11 cellular contexts compared by ENCODE assay signal in the genomic region with DNA sequence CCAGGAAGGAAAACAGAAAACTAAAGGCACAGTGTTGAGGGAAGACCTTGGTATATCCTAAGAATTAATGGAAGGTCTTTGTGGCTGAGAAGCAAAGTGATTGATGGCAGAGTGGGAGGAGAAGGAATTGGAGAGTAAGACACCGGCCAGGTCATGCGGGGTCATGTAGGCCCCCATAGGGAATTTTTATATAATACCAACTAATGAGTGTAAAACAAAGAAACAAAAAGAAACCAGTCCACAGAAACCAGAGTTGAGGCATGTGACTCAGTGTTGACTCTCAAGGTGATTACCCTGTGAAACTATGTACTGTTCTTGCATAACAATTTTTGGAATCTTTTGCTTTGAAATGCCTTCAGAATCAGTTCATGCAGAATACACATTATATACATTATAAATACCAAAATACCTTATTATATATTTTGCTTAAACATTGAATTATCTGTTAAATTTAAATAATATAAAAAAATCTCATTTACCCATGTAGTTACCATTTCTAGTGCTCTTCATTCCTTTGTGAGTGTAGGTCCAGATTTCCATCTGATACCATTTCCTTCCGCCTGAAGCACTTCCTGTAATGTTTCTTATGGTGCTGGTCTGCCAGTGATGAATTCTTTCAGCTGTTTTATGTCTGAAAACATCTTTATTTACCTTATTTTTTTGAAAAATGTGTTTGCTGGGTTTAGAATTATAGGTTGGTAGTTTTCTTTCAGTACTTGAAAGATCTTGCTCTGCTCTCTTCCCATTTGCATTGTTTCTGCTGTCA. TPM values are rescaled to one million over a fixed set of nuclear protein-coding genes. Genes with fewer than 3 reads are reported as not detected.
DNase-seq lines count a peak whose midpoint lies in the region; TF ChIP-seq lines count a peak whose summit lies in the region.
"Had no signal": no experiment of that assay in that cellular context is flagged by ENCODE, and none has a peak within 500 bp of the region (broad histone marks: within the 10 kb centered on the region; RNA-seq: fewer than 3 reads in every experiment).

No MANE protein-coding gene starts in this region.

- intact Hi-C loops in activated T-helper 1 cell treated with anti-CD3 and anti-CD28 coated beads, Interleukin-12 subunit alpha, Interleukin-12 subunit beta, Interleukin-2, Interleukin-4 antibody, amounts not matched to agents 30 ng/mL and 10 ng/mL and 1 ng/mL, durations not matched to agents 14 hours and 24 hours and 36 hours (cut with micrococcal nuclease) = no loop called here

- H3K36me3 Mint-ChIP-seq in activated T-helper 1 cell treated with anti-CD3 and anti-CD28 coated beads, Interleukin-12 subunit alpha, Interleukin-12 subunit beta, Interleukin-2, Interleukin-4 antibody, amounts not matched to agents 30 ng/mL and 10 ng/mL and 1 ng/mL, durations not matched to agents 14 hours and 24 hours and 36 hours (ENCODE audit: low read depth) = peaks cover 60% of the 10 kb centered on the region

- no peak overlapping the region for H3K4me3 Mint-ChIP-seq in activated T-helper 1 cell treated with anti-CD3 and anti-CD28 coated beads, Interleukin-12 subunit alpha, Interleukin-12 subunit beta, Interleukin-2, Interleukin-4 antibody, amounts not matched to agents 30 ng/mL and 10 ng/mL and 1 ng/mL, durations not matched to agents 14 hours and 24 hours and 36 hours
- H3K4me3 Mint-ChIP-seq: dendritic cell treated with granulocyte-macrophage colony-stimulating factor and Interleukin-4, amounts not matched to agents 40 ng/mL and 50 ng/mL, for 4 days had no signal

- no peak for TF ChIP-seq CTCF in fibroblast of villous mesenchyme (IDR thresholded peaks at IDR 0.05; ENCODE audit: insufficient read depth, low read depth, low read length)
- no peak for TF ChIP-seq CTCF in GM20000 (IDR thresholded peaks at IDR 0.05; ENCODE audit: extremely low read depth, missing control alignments)

- peaks cover 35% of the 10 kb centered on the region for H3K4me1 Mint-ChIP-seq in activated T-helper 1 cell treated with anti-CD3 and anti-CD28 coated beads, Interleukin-12 subunit alpha, Interleukin-12 subunit beta, Interleukin-2, Interleukin-4 antibody, amounts not matched to agents 30 ng/mL and 10 ng/mL and 1 ng/mL, durations not matched to agents 14 hours and 24 hours and 36 hours (ENCODE audit: low read depth)

- H3K27me3 Mint-ChIP-seq in activated T-helper 1 cell treated with anti-CD3 and anti-CD28 coated beads, Interleukin-12 subunit alpha, Interleukin-12 subunit beta, Interleukin-2, Interleukin-4 antibody, amounts not matched to agents 30 ng/mL and 10 ng/mL and 1 ng/mL, durations not matched to agents 14 hours and 24 hours and 36 hours (ENCODE audit: insufficient read depth) = no peaks in the 10 kb centered on the region
- H3K27me3 Mint-ChIP-seq: dendritic cell treated with granulocyte-macrophage colony-stimulating factor and Interleukin-4, amounts not matched to agents 40 ng/mL and 50 ng/mL, for 4 days had no signal

- peaks cover 18% of the 10 kb centered on the region for H3K9me3 Mint-ChIP-seq in activated T-helper 1 cell treated with anti-CD3 and anti-CD28 coated beads, Interleukin-12 subunit alpha, Interleukin-12 subunit beta, Interleukin-2, Interleukin-4 antibody, amounts not matched to agents 30 ng/mL and 10 ng/mL and 1 ng/mL, durations not matched to agents 14 hours and 24 hours and 36 hours

- DNase-seq in stimulated activated CD4-positive, alpha-beta T cell treated with anti-CD3 and anti-CD28 coated beads, Interleukin-4, amount 100 ng/mL, for 24 hours = peak; percentile 36
- no peak for DNase-seq in stimulated activated CD4-positive, alpha-beta T cell treated with anti-CD3 and anti-CD28 coated beads, Interleukin-12 subunit alpha, Interleukin-12 subunit beta, amount 100 ng/mL, for 4 hours
- DNase-seq in activated T-helper 1 cell treated with anti-CD3 and anti-CD28 coated beads, Interleukin-12 subunit alpha, Interleukin-12 subunit beta, Interleukin-2, Interleukin-4 antibody, amounts not matched to agents 30 ng/mL and 10 ng/mL and 1 ng/mL, durations not matched to agents 14 hours and 24 hours and 36 hours (ENCODE audit: low spot score) = no peak
- DNase-seq in fibroblast of villous mesenchyme (ENCODE audit: low read depth) (peak; percentile 60), COLO668 (lab: John Stamatoyannopoulos, UW; ENCODE audit: unreplicated experiment) (no peak), NCI-H2171 treated with DMSO at 0.1 percent for 48 hours (lab: John Stamatoyannopoulos, UW) (no peak), GM20000 (ENCODE audit: low spot score) (no peak), HK-2 (ENCODE audit: unreplicated experiment) (no peak)
- DNase-seq: left cardiac atrium had no signal

- H3K4me3 ChIP-seq in fibroblast of villous mesenchyme (ENCODE audit: low read depth, low read length) = no peak overlapping the region

- H3K27ac Mint-ChIP-seq in activated T-helper 1 cell treated with anti-CD3 and anti-CD28 coated beads, Interleukin-12 subunit alpha, Interleukin-12 subunit beta, Interleukin-2, Interleukin-4 antibody, amounts not matched to agents 30 ng/mL and 10 ng/mL and 1 ng/mL, durations not matched to agents 14 hours and 24 hours and 36 hours = peak overlapping the region; percentile 5
- H3K27ac Mint-ChIP-seq: dendritic cell treated with granulocyte-macrophage colony-stimulating factor and Interleukin-4, amounts not matched to agents 40 ng/mL and 50 ng/mL, for 4 days had no signal

RNA-seq across cellular contexts. Expression of gene CLIP4, which starts 8.6 kb away (rescaled TPM):
- total RNA-seq in activated T-helper 1 cell treated with anti-CD3 and anti-CD28 coated beads, Interleukin-12 subunit alpha, Interleukin-12 subunit beta, Interleukin-2, Interleukin-4 antibody, amounts not matched to agents 30 ng/mL and 10 ng/mL and 1 ng/mL, durations not matched to agents 14 hours and 24 hours and 36 hours = 24.5 and 25.8 TPM in 2 replicates
- 61.5 and 107 TPM in 2 replicates for total RNA-seq in fibroblast of villous mesenchyme

RNA-seq across cellular contexts. Expression of gene PCARE, which starts 49.4 kb away (rescaled TPM):
- total RNA-seq in activated T-helper 1 cell treated with anti-CD3 and anti-CD28 coated beads, Interleukin-12 subunit alpha, Interleukin-12 subunit beta, Interleukin-2, Interleukin-4 antibody, amounts not matched to agents 30 ng/mL and 10 ng/mL and 1 ng/mL, durations not matched to agents 14 hours and 24 hours and 36 hours = not detected in 2 replicates
- not detected in 2 replicates for total RNA-seq in fibroblast of villous mesenchyme
- total RNA-seq: pulmonary artery endothelial cell had no signal

Comparison
In these comparisons a context has a peak if more than half of its experiments do, and no peak if none do; other contexts are left out.
1. DNase-seq: peak in stimulated activated CD4-positive, alpha-beta T cell treated with anti-CD3 and anti-CD28 coated beads, Interleukin-4, amount 100 ng/mL, for 24 hours (single experiment) and fibroblast of villous mesenchyme (single experiment); none in stimulated activated CD4-positive, alpha-beta T cell treated with anti-CD3 and anti-CD28 coated beads, Interleukin-12 subunit alpha, Interleukin-12 subunit beta, amount 100 ng/mL, for 4 hours (single experiment), activated T-helper 1 cell treated with anti-CD3 and anti-CD28 coated beads, Interleukin-12 subunit alpha, Interleukin-12 subunit beta, Interleukin-2, Interleukin-4 antibody, amounts not matched to agents 30 ng/mL and 10 ng/mL and 1 ng/mL, durations not matched to agents 14 hours and 24 hours and 36 hours (single experiment), COLO668 (single experiment), NCI-H2171 treated with DMSO at 0.1 percent for 48 hours (single experiment), GM20000 (single experiment) and HK-2 (single experiment).